ENCODE assay signal across 8 cellular contexts in the genomic region with DNA sequence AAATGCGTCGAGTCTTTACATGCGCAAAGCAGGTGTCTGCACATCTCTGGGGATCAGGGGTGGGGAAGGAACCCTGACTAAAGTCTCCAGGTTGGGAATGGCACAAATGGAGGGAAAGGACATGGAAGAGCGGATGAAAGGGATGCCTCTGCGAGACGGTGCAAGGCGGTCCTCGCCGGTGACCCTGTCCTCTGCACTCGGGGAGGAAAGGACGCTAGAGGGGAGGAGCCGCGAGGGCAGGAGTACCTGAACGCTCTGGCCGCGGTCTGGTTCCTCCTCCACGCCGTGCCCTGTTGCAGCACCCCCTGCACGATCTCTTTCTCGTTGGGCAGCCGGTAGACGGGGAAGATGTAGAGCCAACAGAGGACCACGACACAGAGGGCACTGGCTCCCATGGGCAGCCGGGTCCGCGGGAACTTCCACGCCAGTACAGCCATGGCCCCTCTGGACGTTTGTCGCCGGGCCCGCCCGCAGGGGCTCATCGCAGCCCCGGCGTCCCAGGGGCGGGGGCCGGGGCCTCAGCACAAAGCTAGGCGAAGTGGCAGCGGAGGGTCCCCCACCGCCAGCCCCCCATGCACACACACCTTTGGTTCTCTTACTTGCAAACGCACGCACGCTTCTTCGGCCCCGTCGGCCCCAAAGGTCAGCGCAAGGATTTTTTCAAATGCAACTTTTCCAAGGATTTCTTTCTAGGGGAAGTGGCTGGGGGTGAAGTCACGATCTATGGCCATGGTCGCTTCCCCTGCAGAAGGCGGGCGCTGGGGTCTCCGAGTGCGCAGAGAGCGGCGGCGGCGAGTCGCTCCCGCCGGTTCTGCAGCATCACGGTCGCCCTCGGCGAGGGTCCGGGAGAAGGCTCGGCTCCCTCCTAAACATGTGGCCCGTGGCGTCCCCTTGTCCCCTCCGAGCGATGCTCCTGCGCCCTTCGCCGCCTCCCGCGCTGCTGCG. TPM values are rescaled to one million over a fixed set of nuclear protein-coding genes. Genes with fewer than 3 reads are reported as not detected.
DNase-seq lines count a peak whose midpoint lies in the region; ATAC-seq, FAIRE-seq and TF ChIP-seq lines count a peak whose summit lies in the region.

No MANE protein-coding gene starts in this region.

- ATAC-seq in HG03442 (IDR thresholded peaks at IDR 0.05; ENCODE audit: unreplicated experiment), result no peak

- H3K4me2 ChIP-seq in BLaER1 treated with 17β-estradiol and CSF1 and Interleukin-3, amounts not matched to agents 10 nM and 100 nM, result peak overlapping the region; percentile 83 to 96 (median 91); a peak in 21 of 22 replicates
- H3K4me2 ChIP-seq in mesenchymal stem cell (ENCODE audit: low read length, poor library complexity, severe bottlenecking), result peak overlapping the region; percentile 92

- peaks cover 0 to 12% (median 0%) of the 10 kb centered on the region in 11 experiments; a peak in 4 of 22 replicates for H4K20me1 ChIP-seq in BLaER1 treated with 17β-estradiol and CSF1 and Interleukin-3, amounts not matched to agents 10 nM and 100 nM

- H3K4me3 ChIP-seq in BLaER1 treated with 17β-estradiol and CSF1 and Interleukin-3, amounts not matched to agents 10 nM and 100 nM, result peak overlapping the region; percentile 62 to 74 (median 67); a peak in 14 of 20 replicates
- peak overlapping the region; percentile 38 for H3K4me3 ChIP-seq in SJSA1
- peak overlapping the region; percentile 58 for H3K4me3 ChIP-seq in choroid plexus epithelial cell (ENCODE audit: low read depth, low read length)
- peak overlapping the region; percentile 75 to 95 for H3K4me3 ChIP-seq in mesenchymal stem cell (ENCODE audit: insufficient read depth in 1 of 2, low read depth in 1 of 2, low read length in 2 of 2)
- H3K4me3 ChIP-seq in tibial artery, result peak overlapping the region; percentile 60 to 65

- peaks cover 0 to 10% (median 1%) of the 10 kb centered on the region in 10 experiments; a peak in 4 of 20 replicates for H3K4me1 ChIP-seq in BLaER1 treated with 17β-estradiol and CSF1 and Interleukin-3, amounts not matched to agents 10 nM and 100 nM
- 0 out of 2 replicates have a peak, but pooled peaks cover 3% of the 10 kb centered on the region for H3K4me1 ChIP-seq in SJSA1 (replicated peaks)
- peaks cover 11% of the 10 kb centered on the region for H3K4me1 ChIP-seq in mesenchymal stem cell (ENCODE audit: control insufficient read depth, insufficient read depth, low read depth, low read length)
- H3K4me1 ChIP-seq in tibial artery, result peaks cover 0 to 17% (median 5%) of the 10 kb centered on the region in 4 donors

- no peak overlapping the region for H4K91ac ChIP-seq in mesenchymal stem cell (ENCODE audit: low read length)

- TF ChIP-seq CTCF in choroid plexus epithelial cell (conservative IDR thresholded peaks at IDR 0.05; ENCODE audit: low read depth, low read length) (no peak), tibial artery (IDR thresholded peaks at IDR 0.05) (no peak)

- peak overlapping the region; percentile 56 to 68 for H3K23ac ChIP-seq in mesenchymal stem cell (ENCODE audit: low read length in 2 of 2)

- peak overlapping the region; percentile 42 for H2BK120ac ChIP-seq in mesenchymal stem cell (ENCODE audit: low read depth, low read length)

- FAIRE-seq in RCC 7860 (lab: Jason Lieb, UNC), result no peak
- no peak for FAIRE-seq in H54 (lab: Jason Lieb, UNC)

- H3K18ac ChIP-seq in mesenchymal stem cell (ENCODE audit: low read depth in 1 of 2, low read length in 2 of 2), result peak overlapping the region in 1 of 2 experiments; percentile 15

- no peak overlapping the region for H2AK5ac ChIP-seq in mesenchymal stem cell (ENCODE audit: low read length, severe bottlenecking)

- no peak for DNase-seq in SJSA1 (ENCODE audit: low read depth in 1 of 2, low spot score in 2 of 2)
- DNase-seq in choroid plexus epithelial cell (ENCODE audit: low read depth), result no peak
- DNase-seq in mesenchymal stem cell, result no peak
- peak; percentile 21 to 66 for DNase-seq in tibial artery
- no peak for DNase-seq in RCC 7860 (ENCODE audit: low spot score)
- DNase-seq in H54 (ENCODE audit: insufficient read length, low spot score), result no peak

- WGBS in mesenchymal stem cell, result 3% methylated on average over 55 of the region's 76 CpGs

- H2AFZ ChIP-seq in mesenchymal stem cell (ENCODE audit: low read depth, low read length), result no peak overlapping the region

- H3K27ac ChIP-seq in BLaER1 treated with 17β-estradiol and CSF1 and Interleukin-3, amounts not matched to agents 10 nM and 100 nM, result no peak overlapping the region
- no peak overlapping the region for H3K27ac ChIP-seq in SJSA1
- H3K27ac ChIP-seq in mesenchymal stem cell (ENCODE audit: low read length, poor library complexity, severe bottlenecking), result no peak overlapping the region
- peak overlapping the region; percentile 17 to 61 for H3K27ac ChIP-seq in tibial artery

- no peak for TF ChIP-seq POLR2A in H54 (IDR thresholded peaks at IDR 0.05; ENCODE audit: low read depth, low read length)

- H3K4ac ChIP-seq in mesenchymal stem cell (ENCODE audit: low read depth in 1 of 2, low read length in 2 of 2), result no peak overlapping the region

- H3K27me3 ChIP-seq in BLaER1 treated with 17β-estradiol and CSF1 and Interleukin-3, amounts not matched to agents 10 nM and 100 nM, result peaks cover 36 to 52% (median 45%) of the 10 kb centered on the region in 11 experiments
- H3K27me3 ChIP-seq in SJSA1 (replicated peaks), result peaks cover 21% of the 10 kb centered on the region
- H3K27me3 ChIP-seq in mesenchymal stem cell (ENCODE audit: control insufficient read depth in 1 of 2, insufficient read depth in 1 of 2, low read length in 2 of 2), result peaks cover 6 to 13% of the 10 kb centered on the region in 2 experiments
- H3K27me3 ChIP-seq in tibial artery, result no peaks in the 10 kb centered on the region

- peaks cover 0 to 13% (median 7%) of the 10 kb centered on the region in 11 experiments; a peak in 7 of 22 replicates for H3K9me3 ChIP-seq in BLaER1 treated with 17β-estradiol and CSF1 and Interleukin-3, amounts not matched to agents 10 nM and 100 nM (replicated peaks in 1 of 11)
- H3K9me3 ChIP-seq in SJSA1 (replicated peaks) (0 out of 2 replicates have a peak, but pooled peaks cover 4% of the 10 kb centered on the region), mesenchymal stem cell (ENCODE audit: control insufficient read depth, low read length) (no peaks in the 10 kb centered on the region), tibial artery (no peaks in the 10 kb centered on the region)

- no peak overlapping the region for H2BK5ac ChIP-seq in mesenchymal stem cell (ENCODE audit: low read depth, low read length, poor library complexity, severe bottlenecking)

- no peak overlapping the region for H2BK15ac ChIP-seq in mesenchymal stem cell (ENCODE audit: low read depth, poor library complexity, severe bottlenecking)

- intact Hi-C loops in tibial artery (cut with DNase I; ENCODE audit: low total_unique reads), result loop anchor here (2.0 to 10.0 kb wide), 2 partner anchors 51 to 99 kb away; no protein-coding TSS in a partner anchor

- H3K79me1 ChIP-seq in mesenchymal stem cell (replicated peaks; ENCODE audit: low read length, poor library complexity, severe bottlenecking), result no peaks in the 10 kb centered on the region

- peak overlapping the region in 1 of 2 experiments; percentile 59 for H2BK12ac ChIP-seq in mesenchymal stem cell (ENCODE audit: low read length in 2 of 2)

- no peak overlapping the region for H3K9ac ChIP-seq in BLaER1 treated with 17β-estradiol and CSF1 and Interleukin-3, amounts not matched to agents 10 nM and 100 nM
- H3K9ac ChIP-seq in mesenchymal stem cell (ENCODE audit: low read length), result peak overlapping the region; percentile 89

- no peak overlapping the region for H4K8ac ChIP-seq in mesenchymal stem cell (ENCODE audit: low read length)

- H3K36me3 ChIP-seq in BLaER1 treated with 17β-estradiol and CSF1 and Interleukin-3, amounts not matched to agents 10 nM and 100 nM, result no peaks in the 10 kb centered on the region
- H3K36me3 ChIP-seq in SJSA1 (no peaks in the 10 kb centered on the region), mesenchymal stem cell (ENCODE audit: control insufficient read depth in 1 of 2, insufficient read depth in 2 of 2, low read depth in 1 of 2, low read length in 2 of 2) (peaks cover 0 to 11% of the 10 kb centered on the region in 2 experiments), tibial artery (no peaks in the 10 kb centered on the region)

- H3K14ac ChIP-seq in mesenchymal stem cell (ENCODE audit: low read length in 2 of 2), result no peak overlapping the region

RNA-seq across cellular contexts. Expression of a gene that starts 0.5 kb away (rescaled TPM):
- not detected in 2 replicates for total RNA-seq in SJSA1 (2014; rRNA removed; shearing (Covaris generic))
- polyA plus RNA-seq in mesenchymal stem cell (2013, experiment 1 of 2), result 0.18 TPM
- 0.36 TPM for polyA plus RNA-seq in mesenchymal stem cell (2013, experiment 2 of 2)

Comparison
In these comparisons a context has a peak if more than half of its experiments do, and no peak if none do; other contexts are left out.
1. H3K27ac ChIP-seq: peak in tibial artery (2 of 2); none in BLaER1 treated with 17β-estradiol and CSF1 and Interleukin-3, amounts not matched to agents 10 nM and 100 nM (0 of 11), SJSA1 (single experiment) and mesenchymal stem cell (single experiment).
2. DNase-seq: peak in tibial artery (2 of 2); none in SJSA1 (0 of 2), choroid plexus epithelial cell (single experiment), mesenchymal stem cell (single experiment), RCC 7860 (single experiment) and H54 (single experiment).
3. Peak in every context shown above with its lines, with median percentiles within 50 percentile points of each other: H3K4me3 ChIP-seq.